Comparison of ENCODE assay signal across 12 cellular contexts in the genomic region with DNA sequence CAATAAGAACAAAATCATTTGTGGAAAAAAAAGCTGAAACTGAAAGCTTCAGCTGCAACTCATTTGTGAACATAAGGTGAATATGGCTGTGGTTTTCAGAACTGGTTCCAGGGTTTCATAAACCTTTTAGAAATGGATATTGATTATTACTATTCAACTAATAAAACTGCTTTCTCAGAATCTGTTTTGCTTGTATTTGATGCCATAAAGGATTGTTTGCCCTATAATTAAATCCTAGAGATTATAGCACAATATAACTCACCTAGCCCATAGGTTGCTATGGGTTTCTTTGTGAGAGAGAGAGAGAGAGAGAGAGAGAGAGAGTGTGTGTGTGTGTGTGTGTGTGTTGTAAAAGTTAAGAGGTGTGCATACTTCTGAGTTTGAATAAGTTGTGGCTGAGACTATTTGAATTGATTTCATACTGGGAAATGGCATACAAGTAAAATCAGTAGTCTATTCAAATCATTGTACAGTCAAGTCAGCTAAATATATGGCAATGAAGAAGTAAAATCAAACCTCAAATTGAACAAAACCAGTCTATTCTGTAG.
DNase-seq lines count a peak whose midpoint lies in the region; ATAC-seq, FAIRE-seq and TF ChIP-seq lines count a peak whose summit lies in the region.
"Had no signal": no experiment of that assay in that cellular context is flagged by ENCODE, and none has a peak within 500 bp of the region (broad histone marks: within the 10 kb centered on the region; RNA-seq: fewer than 3 reads in every experiment).

No MANE protein-coding gene starts in this region.

- no peak for DNase-seq in activated CD8-positive, alpha-beta T cell treated with anti-CD3 and anti-CD28 coated beads for 36 hours
- DNase-seq in activated CD8-positive, alpha-beta T cell treated with anti-CD3 and anti-CD28 coated beads, Interleukin-2, amount 10 ng/mL, durations not matched to agents 7 days and 5 days, result no peak
- DNase-seq in GM12878 (ENCODE audit: low read depth, low spot score) (peak; percentile 30), A673 (ENCODE audit: low spot score) (no peak), amniotic stem cell (lab: John Stamatoyannopoulos, UW) (no peak), NCI-H2227 (lab: John Stamatoyannopoulos, UW; ENCODE audit: unreplicated experiment) (no peak)
- DNase-seq: ACHN had no signal

- no peaks in the 10 kb centered on the region for H3K9me3 Mint-ChIP-seq in activated CD8-positive, alpha-beta T cell treated with anti-CD3 and anti-CD28 coated beads for 36 hours
- H3K9me3 Mint-ChIP-seq in activated CD8-positive, alpha-beta T cell treated with anti-CD3 and anti-CD28 coated beads, Interleukin-2, amount 10 ng/mL, durations not matched to agents 7 days and 5 days (ENCODE audit: insufficient read depth), result no peaks in the 10 kb centered on the region
- H3K9me3 Mint-ChIP-seq: dendritic cell treated with granulocyte-macrophage colony-stimulating factor and Interleukin-4, amounts not matched to agents 40 ng/mL and 50 ng/mL, for 4 days had no signal

- H3K36me3 Mint-ChIP-seq in activated CD8-positive, alpha-beta T cell treated with anti-CD3 and anti-CD28 coated beads for 36 hours (ENCODE audit: low read depth), result peaks cover 13% of the 10 kb centered on the region
- peaks cover 29% of the 10 kb centered on the region for H3K36me3 Mint-ChIP-seq in activated CD8-positive, alpha-beta T cell treated with anti-CD3 and anti-CD28 coated beads, Interleukin-2, amount 10 ng/mL, durations not matched to agents 7 days and 5 days (ENCODE audit: low read depth)

- no peak for TF ChIP-seq CTCF in activated CD8-positive, alpha-beta T cell treated with anti-CD3 and anti-CD28 coated beads for 36 hours (IDR thresholded peaks at IDR 0.05)
- TF ChIP-seq CTCF in GM12878 (IDR thresholded peaks at IDR 0.05 in 2 of 3, conservative IDR thresholded peaks at IDR 0.05 in 1 of 3; ENCODE audit: control insufficient read depth in 2 of 3, extremely low read depth in 1 of 3, insufficient read depth in 1 of 3, low read depth in 3 of 3, low read length in 3 of 3) (no peak), A673 (conservative IDR thresholded peaks at IDR 0.05; ENCODE audit: low read depth, low read length) (no peak)

- intact Hi-C loops in activated CD8-positive, alpha-beta T cell treated with anti-CD3 and anti-CD28 coated beads for 36 hours (cut with micrococcal nuclease), result no loop called here
- intact Hi-C loops in GM12878 (cut with micrococcal nuclease; ENCODE audit: unreplicated experiment), result no loop called here
- intact Hi-C loops in A673 (cut with micrococcal nuclease; ENCODE audit: unreplicated experiment), result no loop called here

- H3K4me3 ChIP-seq in GM12878, result no peak overlapping the region
- no peak overlapping the region for H3K4me3 ChIP-seq in A673 (ENCODE audit: low read depth, low read length, poor library complexity, severe bottlenecking)
- H3K4me3 ChIP-seq: hepatocyte, smooth muscle cell had no signal

- H3K27ac Mint-ChIP-seq in activated CD8-positive, alpha-beta T cell treated with anti-CD3 and anti-CD28 coated beads for 36 hours, result peak overlapping the region; percentile 75
- no peak overlapping the region for H3K27ac Mint-ChIP-seq in activated CD8-positive, alpha-beta T cell treated with anti-CD3 and anti-CD28 coated beads, Interleukin-2, amount 10 ng/mL, durations not matched to agents 7 days and 5 days
- H3K27ac Mint-ChIP-seq: dendritic cell treated with granulocyte-macrophage colony-stimulating factor and Interleukin-4, amounts not matched to agents 40 ng/mL and 50 ng/mL, for 4 days had no signal

- TF ChIP-seq RAD21 in GM12878 (IDR thresholded peaks at IDR 0.05; ENCODE audit: insufficient read depth, low read depth, low read length), result no peak

- peak overlapping the region; percentile 86 for H3K4me2 ChIP-seq in GM12878 (ENCODE audit: control insufficient read depth, insufficient read depth)
- H3K4me2 ChIP-seq: hepatocyte, smooth muscle cell had no signal

- peaks cover 44% of the 10 kb centered on the region for H3K4me1 Mint-ChIP-seq in activated CD8-positive, alpha-beta T cell treated with anti-CD3 and anti-CD28 coated beads for 36 hours (ENCODE audit: low read depth)
- peaks cover 23% of the 10 kb centered on the region for H3K4me1 Mint-ChIP-seq in activated CD8-positive, alpha-beta T cell treated with anti-CD3 and anti-CD28 coated beads, Interleukin-2, amount 10 ng/mL, durations not matched to agents 7 days and 5 days (ENCODE audit: low read depth)

- ATAC-seq in activated CD8-positive, alpha-beta T cell treated with anti-CD3 and anti-CD28 coated beads for 36 hours, result peak; percentile 72
- no peak for ATAC-seq in activated CD8-positive, alpha-beta T cell treated with anti-CD3 and anti-CD28 coated beads, Interleukin-2, amount 10 ng/mL, durations not matched to agents 7 days and 5 days
- ATAC-seq in GM21447 (IDR thresholded peaks at IDR 0.05; ENCODE audit: unreplicated experiment) (peak; percentile 81), HG03097 (IDR thresholded peaks at IDR 0.05; ENCODE audit: low FRiP score, unreplicated experiment) (peak; percentile 69), GM12878 (peak; percentile 91)

- no peaks in the 10 kb centered on the region for H3K9me3 ChIP-seq in GM12878 (replicated peaks; ENCODE audit: control insufficient read depth, insufficient read depth, low read length)
- no peaks in the 10 kb centered on the region for H3K9me3 ChIP-seq in A673 (ENCODE audit: low read depth, low read length, poor library complexity, severe bottlenecking)

- no peaks in the 10 kb centered on the region for H4K20me1 ChIP-seq in GM12878 (ENCODE audit: control insufficient read depth, insufficient read depth)

- no peaks in the 10 kb centered on the region for H3K27me3 ChIP-seq in GM12878 (replicated peaks in 1 of 2; ENCODE audit: control insufficient read depth in 2 of 2, insufficient read depth in 2 of 2, low read length in 1 of 2)
- H3K27me3 ChIP-seq in A673 (replicated peaks; ENCODE audit: insufficient read depth, low read depth, low read length, poor library complexity), result no peaks in the 10 kb centered on the region
- H3K27me3 ChIP-seq: hepatocyte had no signal

- no peak overlapping the region for H3K9ac ChIP-seq in GM12878 (ENCODE audit: control insufficient read depth, insufficient read depth, low read length)

- no peaks in the 10 kb centered on the region for H3K27me3 Mint-ChIP-seq in activated CD8-positive, alpha-beta T cell treated with anti-CD3 and anti-CD28 coated beads for 36 hours
- no peaks in the 10 kb centered on the region for H3K27me3 Mint-ChIP-seq in activated CD8-positive, alpha-beta T cell treated with anti-CD3 and anti-CD28 coated beads, Interleukin-2, amount 10 ng/mL, durations not matched to agents 7 days and 5 days (ENCODE audit: low read depth)
- H3K27me3 Mint-ChIP-seq: dendritic cell treated with granulocyte-macrophage colony-stimulating factor and Interleukin-4, amounts not matched to agents 40 ng/mL and 50 ng/mL, for 4 days had no signal

- no peak overlapping the region for H2AFZ ChIP-seq in GM12878 (ENCODE audit: control insufficient read depth, low read depth, low read length)
- H2AFZ ChIP-seq: hepatocyte had no signal

- RAD21 ChIA-PET in GM12878 (lab: Charles Lee; ENCODE audit: unreplicated experiment), result no interaction called here

- BruUV-seq in GM12878 (replicated peaks; lab: Mats Ljungman, UMichigan) (no TSS peak), A673 (replicated peaks; lab: Mats Ljungman, UMichigan) (no TSS peak)

- in situ Hi-C loops in GM12878 (cut with MboI), result no loop called here

- no peaks in the 10 kb centered on the region for H3K79me2 ChIP-seq in GM12878 (ENCODE audit: control insufficient read depth, insufficient read depth, low read length)
- H3K79me2 ChIP-seq: hepatocyte had no signal

- FAIRE-seq in GM12878 (lab: Jason Lieb, UNC), result peak; percentile 62

- no peak overlapping the region for H3K4me3 Mint-ChIP-seq in activated CD8-positive, alpha-beta T cell treated with anti-CD3 and anti-CD28 coated beads for 36 hours
- no peak overlapping the region for H3K4me3 Mint-ChIP-seq in activated CD8-positive, alpha-beta T cell treated with anti-CD3 and anti-CD28 coated beads, Interleukin-2, amount 10 ng/mL, durations not matched to agents 7 days and 5 days
- H3K4me3 Mint-ChIP-seq: dendritic cell treated with granulocyte-macrophage colony-stimulating factor and Interleukin-4, amounts not matched to agents 40 ng/mL and 50 ng/mL, for 4 days had no signal

- POLR2A ChIA-PET in activated CD8-positive, alpha-beta T cell treated with anti-CD3 and anti-CD28 coated beads for 36 hours (lab: Charles Lee), result no interaction called here
- POLR2A ChIA-PET in activated CD8-positive, alpha-beta T cell treated with anti-CD3 and anti-CD28 coated beads, Interleukin-2, amount 10 ng/mL, durations not matched to agents 7 days and 5 days (lab: Charles Lee), result interaction anchor here (0.5 to 0.7 kb wide), 2 partner anchors 12 to 498 kb away, joined by 3 read pairs; no protein-coding TSS in a partner anchor
- POLR2A ChIA-PET in GM12878 (lab: Charles Lee), result interaction anchor here (0.7 kb wide), 1 partner anchor 18 kb away, joined by 3 read pairs; no protein-coding TSS in a partner anchor
- POLR2A ChIA-PET in A673 (lab: Charles Lee; ENCODE audit: low non-redundant PET), result no interaction called here

- no peaks in the 10 kb centered on the region for H3K36me3 ChIP-seq in GM12878 (ENCODE audit: control insufficient read depth in 2 of 2, insufficient read depth in 2 of 2, low read length in 1 of 2)
- H3K36me3 ChIP-seq in A673 (ENCODE audit: insufficient read depth, low read length, poor library complexity, severe bottlenecking), result no peaks in the 10 kb centered on the region

- H3K4me1 ChIP-seq in GM12878 (ENCODE audit: control insufficient read depth, insufficient read depth, low read length) (peaks cover 14% of the 10 kb centered on the region), A673 (ENCODE audit: insufficient read depth, low read length, poor library complexity, severe bottlenecking) (peaks cover 8% of the 10 kb centered on the region)

- 0 out of 4 replicates have a peak, but pooled peaks of 1 of the 2 experiments have one; percentile 10 for TF ChIP-seq EP300 in GM12878 (IDR thresholded peaks at IDR 0.05; ENCODE audit: borderline replicate concordance in 1 of 2, control insufficient read depth in 1 of 2, low read depth in 2 of 2, low read length in 2 of 2)

- CTCF ChIA-PET in activated CD8-positive, alpha-beta T cell treated with anti-CD3 and anti-CD28 coated beads for 36 hours (lab: Charles Lee), result interaction anchor here (0.8 kb wide), 1 partner anchor 147 kb away, joined by 3 read pairs; no protein-coding TSS in a partner anchor
- CTCF ChIA-PET in activated CD8-positive, alpha-beta T cell treated with anti-CD3 and anti-CD28 coated beads, Interleukin-2, amount 10 ng/mL, durations not matched to agents 7 days and 5 days (lab: Charles Lee), result interaction anchor here (1.0 kb wide), 1 partner anchor 46 kb away, joined by 3 read pairs; no protein-coding TSS in a partner anchor
- CTCF ChIA-PET in GM12878 (lab: Yijun Ruan, JAX) (no interaction called here), A673 (lab: Charles Lee) (no interaction called here)

- SMC1A ChIA-PET in GM12878 (lab: Charles Lee; ENCODE audit: uncharacterized antibody, unreplicated experiment), result interaction anchor here (0.7 kb wide), 1 partner anchor 15 kb away, joined by 3 read pairs; no protein-coding TSS in a partner anchor

- no peak for TF ChIP-seq POLR2A in GM12878 (IDR thresholded peaks at IDR 0.05; ENCODE audit: low read depth, low read length)

- H3K27ac ChIP-seq in GM12878 (ENCODE audit: control insufficient read depth, insufficient read depth) (no peak overlapping the region; the same call in 1 of the 2 replicates), A673 (ENCODE audit: low read depth, low read length, poor library complexity, severe bottlenecking) (no peak overlapping the region)
- H3K27ac ChIP-seq: hepatocyte had no signal

Comparison
In these comparisons a context has a peak if more than half of its experiments do, and no peak if none do; other contexts are left out.
1. POLR2A ChIA-PET loops: an anchor here in activated CD8-positive, alpha-beta T cell treated with anti-CD3 and anti-CD28 coated beads, Interleukin-2, amount 10 ng/mL, durations not matched to agents 7 days and 5 days (0.5 to 0.7 kb wide) and GM12878 (0.7 kb wide); none called in activated CD8-positive, alpha-beta T cell treated with anti-CD3 and anti-CD28 coated beads for 36 hours and A673.
2. CTCF ChIA-PET loops: an anchor here in activated CD8-positive, alpha-beta T cell treated with anti-CD3 and anti-CD28 coated beads for 36 hours (0.8 kb wide) and activated CD8-positive, alpha-beta T cell treated with anti-CD3 and anti-CD28 coated beads, Interleukin-2, amount 10 ng/mL, durations not matched to agents 7 days and 5 days (1.0 kb wide); none called in GM12878 and A673.